Comparison of ENCODE assay signal across 12 cellular contexts in the genomic region with DNA sequence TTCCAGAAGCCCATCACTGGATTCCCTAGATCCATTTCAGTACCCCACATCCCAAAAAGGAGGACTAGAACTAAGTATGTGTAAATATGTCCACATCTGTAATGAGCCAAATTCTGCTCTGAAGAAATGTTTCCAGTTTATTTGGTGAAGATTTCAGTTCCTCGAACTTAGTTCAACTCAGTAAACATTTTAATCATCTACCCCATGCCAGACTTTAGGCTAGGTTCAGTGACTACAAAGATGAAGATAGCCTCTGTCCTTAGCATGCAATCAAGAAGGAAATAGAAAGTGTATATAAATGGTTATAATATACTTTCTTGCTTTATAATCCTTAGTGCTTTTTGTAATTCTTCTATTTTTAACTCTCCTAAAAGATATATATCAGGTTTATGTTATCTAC. TPM values are rescaled to one million over a fixed set of nuclear protein-coding genes. Genes with fewer than 3 reads are reported as not detected.
DNase-seq lines count a peak whose midpoint lies in the region; ATAC-seq and TF ChIP-seq lines count a peak whose summit lies in the region.
"Had no signal": no experiment of that assay in that cellular context is flagged by ENCODE, and none has a peak within 500 bp of the region (broad histone marks: within the 10 kb centered on the region; RNA-seq: fewer than 3 reads in every experiment).

No MANE protein-coding gene starts in this region.

- H4K20me1 ChIP-seq in PC-9 (ENCODE audit: insufficient read depth): no peaks in the 10 kb centered on the region
- H4K20me1 ChIP-seq in neural progenitor cell (ENCODE audit: low read depth): no peaks in the 10 kb centered on the region

- H3K27me3 ChIP-seq in PC-9 (ENCODE audit: insufficient read depth, low read depth): no peaks in the 10 kb centered on the region
- H3K27me3 ChIP-seq in dorsolateral prefrontal cortex: no peaks in the 10 kb centered on the region
- H3K27me3 ChIP-seq in muscle layer of colon (ENCODE audit: control insufficient read depth in 1 of 2, insufficient read depth in 2 of 2, low read length in 2 of 2): no peaks in the 10 kb centered on the region
- H3K27me3 ChIP-seq in suprapubic skin: no peaks in the 10 kb centered on the region
- H3K27me3 ChIP-seq in neural progenitor cell: no peaks in the 10 kb centered on the region
- H3K27me3 ChIP-seq: BLaER1 treated with 17β-estradiol and CSF1 and Interleukin-3, amounts not matched to agents 10 nM and 100 nM had no signal

- TF ChIP-seq CTCF in PC-9 (conservative IDR thresholded peaks at IDR 0.05): no peak
- peak in 3 of 56 donors; percentile 1 to 6 (median 6) for TF ChIP-seq CTCF in dorsolateral prefrontal cortex (IDR thresholded peaks at IDR 0.05 in 54 of 56, conservative IDR thresholded peaks at IDR 0.05 in 2 of 56; ENCODE audit: low read depth in 1 of 56, partially characterized antibody in 56 of 56)
- no peak for TF ChIP-seq CTCF in suprapubic skin (IDR thresholded peaks at IDR 0.05)
- TF ChIP-seq CTCF in neural progenitor cell (IDR thresholded peaks at IDR 0.05): no peak

- no peak for TF ChIP-seq POLR2A in suprapubic skin (IDR thresholded peaks at IDR 0.05)

- no peaks in the 10 kb centered on the region for H3K36me3 Mint-ChIP-seq in neural progenitor cell
- H3K36me3 Mint-ChIP-seq: memory B cell had no signal

- H3F3A ChIP-seq in PC-9 (ENCODE audit: insufficient read depth, low read depth) (peaks cover 37% of the 10 kb centered on the region), neural progenitor cell (ENCODE audit: low read depth) (no peaks in the 10 kb centered on the region)

- H3K4me2 ChIP-seq in PC-9 (peak overlapping the region; percentile 68), neural progenitor cell (no peak overlapping the region)
- H3K4me2 ChIP-seq: BLaER1 treated with 17β-estradiol and CSF1 and Interleukin-3, amounts not matched to agents 10 nM and 100 nM had no signal

- H2AFZ ChIP-seq in PC-9: no peak overlapping the region
- no peak overlapping the region for H2AFZ ChIP-seq in neural progenitor cell (replicated peaks)

- peaks cover 55% of the 10 kb centered on the region for H3K4me1 ChIP-seq in PC-9 (replicated peaks; ENCODE audit: insufficient read depth)
- H3K4me1 ChIP-seq in muscle layer of colon (ENCODE audit: insufficient read depth, low read length): peaks cover 75% of the 10 kb centered on the region
- peaks cover 25% of the 10 kb centered on the region for H3K4me1 ChIP-seq in suprapubic skin
- H3K4me1 ChIP-seq in neural progenitor cell: peaks cover 4% of the 10 kb centered on the region

- H3K9me2 ChIP-seq in PC-9 (ENCODE audit: insufficient read depth): no peaks in the 10 kb centered on the region

- no peak overlapping the region for H3K27ac Mint-ChIP-seq in neural progenitor cell
- H3K27ac Mint-ChIP-seq: memory B cell had no signal

- H3K27me3 Mint-ChIP-seq in neural progenitor cell (ENCODE audit: insufficient read depth, low read depth): no peaks in the 10 kb centered on the region

- WGBS in suprapubic skin: 35% methylated on average over 1 of the region's 1 CpG

- CTCF ChIA-PET in PC-9 (lab: Charles Lee): interaction anchor here (0.5 to 2.0 kb wide), 3 partner anchors 9 to 99 kb away, joined by 3 to 17 read pairs (median 5); no protein-coding TSS in a partner anchor

- H3K4me3 ChIP-seq in PC-9 (0 out of 2 replicates have a peak overlapping the region, but pooled peaks have one; percentile 29), dorsolateral prefrontal cortex (peak overlapping the region in 1 of 59 donors; percentile 6), muscle layer of colon (ENCODE audit: low read depth in 1 of 2, low read length in 2 of 2) (peak overlapping the region in 1 of 2 donors; percentile 3), suprapubic skin (no peak overlapping the region), neural progenitor cell (no peak overlapping the region)
- H3K4me3 ChIP-seq: BLaER1 treated with 17β-estradiol and CSF1 and Interleukin-3, amounts not matched to agents 10 nM and 100 nM had no signal

- DNase-seq in PC-9 (no peak), dorsolateral prefrontal cortex (no peak), suprapubic skin (ENCODE audit: low spot score in 2 of 2) (no peak), neural progenitor cell (ENCODE audit: low spot score) (no peak), cortex of kidney (lab: John Stamatoyannopoulos, UW) (no peak), GM19238 (ENCODE audit: insufficient read length, low spot score) (no peak)
- DNase-seq: activated naive CD4-positive, alpha-beta T cell treated with anti-CD3 and anti-CD28 coated beads, Interleukin-2, amount 50 U/mL, for 16 hours; RPMI8226 had no signal

- peaks cover 5% of the 10 kb centered on the region for H3K4me1 Mint-ChIP-seq in neural progenitor cell
- H3K4me1 Mint-ChIP-seq: memory B cell had no signal

- no peak overlapping the region for H3K4me3 Mint-ChIP-seq in neural progenitor cell
- H3K4me3 Mint-ChIP-seq: memory B cell had no signal

- ATAC-seq in GM18909 (IDR thresholded peaks at IDR 0.05; ENCODE audit: poor library complexity, unreplicated experiment): no peak

- H3K27ac ChIP-seq in PC-9 (peak overlapping the region; percentile 84), dorsolateral prefrontal cortex (peak overlapping the region in 50 of 59 donors; percentile 17 to 97 (median 64)), muscle layer of colon (ENCODE audit: low read depth, low read length) (peak overlapping the region; percentile 76), suprapubic skin (peak overlapping the region; percentile 74), neural progenitor cell (no peak overlapping the region)
- H3K27ac ChIP-seq: BLaER1 treated with 17β-estradiol and CSF1 and Interleukin-3, amounts not matched to agents 10 nM and 100 nM had no signal

- H3K36me3 ChIP-seq in PC-9 (ENCODE audit: low read depth) (no peaks in the 10 kb centered on the region), muscle layer of colon (ENCODE audit: insufficient read depth, low read length) (no peaks in the 10 kb centered on the region), suprapubic skin (no peaks in the 10 kb centered on the region), neural progenitor cell (no peaks in the 10 kb centered on the region)

- POLR2A ChIA-PET in PC-9 (lab: Charles Lee; ENCODE audit: unreplicated experiment): interaction anchor here (0.6 to 0.9 kb wide), 2 partner anchors 92 to 409 kb away, joined by 3 to 6 read pairs; partner anchors contain the start of gene STOML2

- H3K9me3 Mint-ChIP-seq in neural progenitor cell: no peaks in the 10 kb centered on the region
- H3K9me3 Mint-ChIP-seq: memory B cell had no signal

- intact Hi-C loops in PC-9 (cut with micrococcal nuclease; ENCODE audit: unreplicated experiment): loop anchor here (2.0 kb wide), 1 partner anchor 43 kb away; no protein-coding TSS in a partner anchor
- intact Hi-C loops in dorsolateral prefrontal cortex (cut with DNase I): no loop called here

- TF ChIP-seq EP300 in suprapubic skin (IDR thresholded peaks at IDR 0.05): no peak

- H3K9ac ChIP-seq in muscle layer of colon (ENCODE audit: low read length) (no peak overlapping the region), neural progenitor cell (no peak overlapping the region)
- H3K9ac ChIP-seq: BLaER1 treated with 17β-estradiol and CSF1 and Interleukin-3, amounts not matched to agents 10 nM and 100 nM had no signal

- no TSS peak for BruUV-seq in PC-9 (replicated peaks; lab: Mats Ljungman, UMichigan)

- H3K9me3 ChIP-seq in PC-9 (ENCODE audit: insufficient read depth, low read depth) (0 out of 2 replicates have a peak, but pooled peaks cover 3% of the 10 kb centered on the region), muscle layer of colon (ENCODE audit: low read length) (no peaks in the 10 kb centered on the region), suprapubic skin (no peaks in the 10 kb centered on the region), neural progenitor cell (ENCODE audit: low read depth) (no peaks in the 10 kb centered on the region)
- H3K9me3 ChIP-seq: BLaER1 treated with 17β-estradiol and CSF1 and Interleukin-3, amounts not matched to agents 10 nM and 100 nM had no signal

- H3K79me2 ChIP-seq in PC-9 (ENCODE audit: low read depth): peaks cover 71% of the 10 kb centered on the region
- H3K79me2 ChIP-seq in neural progenitor cell (ENCODE audit: low read depth): no peaks in the 10 kb centered on the region

RNA-seq across cellular contexts. Expression of gene RUSC2, which starts 21.5 kb away (rescaled TPM):
- total RNA-seq in PC-9 (2021): 10.1 and 12.5 TPM in 2 replicates
- 100 to 1,000 TPM in 119 of 120 experiments, 10 to 100 TPM in 1; 95.5 to 189 (median 149) TPM for total RNA-seq in dorsolateral prefrontal cortex
- 10 to 100 TPM; 17.5 to 22.3 (median 19.0) TPM for total RNA-seq in suprapubic skin
- 3.5 and 9.9 TPM in 2 replicates for total RNA-seq in neural progenitor cell (ENCODE audit: low replicate concordance)
